1 cellular context compared by ENCODE assay signal in genomic region chr7:102117743-102118142, GRCh38.
TF ChIP-seq lines count a peak whose summit lies in the region.

No MANE protein-coding gene starts in this region.

TF ChIP-seq in GM23338, 12 proteins besides CTCF, POLR2A, EP300 and RAD21 (continued from another document):
- TF ChIP-seq ZNF462 (CRISPR knock-in tag; IDR thresholded peaks at IDR 0.05) (no peak), EZH2phosphoT487 (IDR thresholded peaks at IDR 0.05; ENCODE audit: unreplicated experiment) (no peak), ZNF114 (CRISPR knock-in tag; IDR thresholded peaks at IDR 0.05) (no peak), REST (IDR thresholded peaks at IDR 0.05; ENCODE audit: unreplicated experiment) (no peak)
